9 cellular contexts compared by ENCODE assay signal in the genomic region with DNA sequence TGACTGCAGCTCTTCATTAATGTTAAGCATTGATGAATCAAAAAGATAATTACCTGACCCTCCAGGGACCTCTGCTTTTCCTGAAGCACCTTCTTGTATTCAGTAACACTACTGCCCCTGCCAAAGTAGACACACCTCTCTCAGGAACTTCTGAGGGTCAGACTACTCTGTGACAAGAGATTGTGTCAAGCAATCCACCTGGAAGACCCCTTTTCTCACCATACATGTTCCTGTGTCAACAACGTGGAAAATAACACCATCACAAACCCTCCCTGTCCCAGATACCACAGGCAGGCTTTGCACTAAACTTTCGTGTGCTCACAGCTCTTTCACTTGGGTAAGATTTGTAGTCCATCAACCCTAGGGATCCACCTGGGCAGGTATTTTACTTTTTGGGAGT. TPM values are rescaled to one million over a fixed set of nuclear protein-coding genes. Genes with fewer than 3 reads are reported as not detected.
"Had no signal": no experiment of that assay in that cellular context is flagged by ENCODE, and none has a peak within 500 bp of the region (broad histone marks: within the 10 kb centered on the region; RNA-seq: fewer than 3 reads in every experiment).

No MANE protein-coding gene starts in this region.

- DNase-seq: IMR-90, KBM-7, KG1 had no signal

- H3K27ac ChIP-seq: HL-60, KMS-11 had no signal

- ATAC-seq: HepG2, K562 had no signal

- H3K4me3 ChIP-seq: K562 had no signal

RNA-seq across cellular contexts. Expression of a gene that starts 13.2 kb away (rescaled TPM):
- total RNA-seq: HepG2, HT-29, HT1080, IMR-90, K562 had no signal

RNA-seq across cellular contexts. Expression of a gene that starts 31.9 kb away (rescaled TPM):
- total RNA-seq: HepG2, HT-29, IMR-90, K562 had no signal

RNA-seq across cellular contexts. Expression of a gene that starts 49.9 kb away (rescaled TPM):
- total RNA-seq: HepG2, HT-29, HT1080, K562 had no signal
